Comparison of ENCODE assay signal across 2 cellular contexts in genomic region chr3:99799420-99799819, GRCh38.
TF ChIP-seq lines count a peak whose summit lies in the region.

No MANE protein-coding gene starts in this region.

TF ChIP-seq in HepG2, 621 proteins besides CTCF, POLR2A, EP300 and RAD21 (continues in another document):
- TF ChIP-seq TFAP4 (IDR thresholded peaks at IDR 0.05; ENCODE audit: borderline replicate concordance, low read depth) (no peak), NFAT5 (CRISPR knock-in tag; IDR thresholded peaks at IDR 0.05) (no peak), MNT (IDR thresholded peaks at IDR 0.05) (no peak), USF2 (IDR thresholded peaks at IDR 0.05; ENCODE audit: low read depth, low read length) (peak; percentile 78), USF2 (CRISPR knock-in tag; IDR thresholded peaks at IDR 0.05; ENCODE audit: borderline replicate concordance) (no peak), ZNF572 (CRISPR knock-in tag; IDR thresholded peaks at IDR 0.05) (no peak), ZNF644 (CRISPR knock-in tag; IDR thresholded peaks at IDR 0.05; ENCODE audit: low read depth) (no peak), NFKB2 (CRISPR knock-in tag; IDR thresholded peaks at IDR 0.05; ENCODE audit: borderline replicate concordance) (no peak), ZBTB2 (CRISPR knock-in tag; IDR thresholded peaks at IDR 0.05; ENCODE audit: low read depth) (no peak), ZNF598 (CRISPR knock-in tag; IDR thresholded peaks at IDR 0.05; ENCODE audit: borderline replicate concordance) (no peak), ZNF557 (CRISPR knock-in tag; IDR thresholded peaks at IDR 0.05) (no peak), XRCC5 (optimal IDR thresholded peaks at IDR 0.05; ENCODE audit: low read length) (no peak), ZNF207 (IDR thresholded peaks at IDR 0.05; ENCODE audit: borderline replicate concordance) (no peak), HNF4G (IDR thresholded peaks at IDR 0.05; ENCODE audit: borderline replicate concordance, low read depth, low read length) (no peak), HNF4G (CRISPR knock-in tag; IDR thresholded peaks at IDR 0.05; ENCODE audit: borderline replicate concordance, low read depth) (no peak), ZNF775 (CRISPR knock-in tag; IDR thresholded peaks at IDR 0.05; ENCODE audit: borderline replicate concordance) (no peak)

TF ChIP-seq in GM12878, 131 proteins besides CTCF, POLR2A, EP300 and RAD21:
- TF ChIP-seq IRF5 (IDR thresholded peaks at IDR 0.05; ENCODE audit: borderline replicate concordance) (no peak), BHLHE40 (IDR thresholded peaks at IDR 0.05; ENCODE audit: borderline replicate concordance in 1 of 2, low read depth in 2 of 2, low read length in 1 of 2) (0 out of 4 replicates have a peak, but pooled peaks of 1 of the 2 experiments have one; percentile 14), RAD51 (IDR thresholded peaks at IDR 0.05) (peak; percentile 62; the same call in 1 of the 2 replicates), KLF5 (IDR thresholded peaks at IDR 0.05; ENCODE audit: partially characterized antibody) (no peak), BMI1 (IDR thresholded peaks at IDR 0.05; ENCODE audit: borderline replicate concordance) (no peak), ZZZ3 (IDR thresholded peaks at IDR 0.05; ENCODE audit: control insufficient read depth, insufficient read length, low read depth) (no peak), DPF2 (IDR thresholded peaks at IDR 0.05) (no peak), SREBF1 (IDR thresholded peaks at IDR 0.05; ENCODE audit: low read length) (no peak)
